In genomic region chr3:16868513-16868912, GRCh38 we compare ENCODE assay signal across 27 cellular contexts.
"Had no signal": no experiment of that assay in that cellular context is flagged by ENCODE, and none has a peak within 500 bp of the region (broad histone marks: within the 10 kb centered on the region; RNA-seq: fewer than 3 reads in every experiment).

No MANE protein-coding gene starts in this region.

- H3K27me3 ChIP-seq: colonic mucosa, esophagus squamous epithelium, gastroesophageal sphincter, heart left ventricle, hepatocyte, left lung had no signal

- ATAC-seq: effector memory CD8-positive, alpha-beta T cell; esophagus mucosa; gastroesophageal sphincter; heart left ventricle; left cardiac atrium; left lung; left ventricle myocardium superior; lower lobe of right lung; mucosa of descending colon had no signal

- H3K4me1 Mint-ChIP-seq: endodermal cell, mesothelial cell of epicardium had no signal

- H3K4me2 ChIP-seq: hepatocyte had no signal

- H3K4me1 ChIP-seq: colonic mucosa, esophagus squamous epithelium, gastroesophageal sphincter, left lung, lower lobe of right lung had no signal

- H2AFZ ChIP-seq: hepatocyte had no signal

- FAIRE-seq: endometrium had no signal

- H3K27me3 Mint-ChIP-seq: dendritic cell treated with granulocyte-macrophage colony-stimulating factor and Interleukin-4, amounts not matched to agents 40 ng/mL and 50 ng/mL, for 4 days had no signal

- H3K9me3 ChIP-seq: colonic mucosa, esophagus squamous epithelium, gastroesophageal sphincter, heart left ventricle, left lung, lower lobe of right lung, mucosa of descending colon had no signal

- H3K36me3 ChIP-seq: colonic mucosa, esophagus squamous epithelium, gastroesophageal sphincter, heart left ventricle, left lung, lower lobe of right lung had no signal

- H3K4me3 ChIP-seq: colonic mucosa, esophagus squamous epithelium, gastroesophageal sphincter, heart left ventricle, hepatocyte, left lung, lower lobe of right lung, mucosa of descending colon had no signal

- H3K4me3 Mint-ChIP-seq: dendritic cell treated with granulocyte-macrophage colony-stimulating factor and Interleukin-4, amounts not matched to agents 40 ng/mL and 50 ng/mL, for 4 days; effector memory CD8-positive, alpha-beta T cell; endodermal cell; immature natural killer cell; mesothelial cell of epicardium; naive B cell had no signal

- H3K9me3 Mint-ChIP-seq: dendritic cell treated with granulocyte-macrophage colony-stimulating factor and Interleukin-4, amounts not matched to agents 40 ng/mL and 50 ng/mL, for 4 days; effector memory CD8-positive, alpha-beta T cell; endodermal cell; mesothelial cell of epicardium had no signal

- H3K79me2 ChIP-seq: hepatocyte had no signal

- H3K27ac ChIP-seq: colonic mucosa, epithelial cell of prostate, esophagus squamous epithelium, gastroesophageal sphincter, heart left ventricle, hepatocyte, left lung, lower lobe of right lung had no signal

- DNase-seq: colonic mucosa; cortex of kidney; effector CD8-positive, alpha-beta T cell; effector memory CD8-positive, alpha-beta T cell; endodermal cell; erythroblast; esophagus squamous epithelium; foreskin fibroblast; foreskin melanocyte; heart left ventricle; hypothalamus; immature natural killer cell; islet precursor cell; left cardiac atrium; left lung; left ventricle myocardium superior; lower lobe of right lung; mesenchymal stem cell; mucosa of descending colon; naive B cell had no signal

- H3K27ac Mint-ChIP-seq: dendritic cell treated with granulocyte-macrophage colony-stimulating factor and Interleukin-4, amounts not matched to agents 40 ng/mL and 50 ng/mL, for 4 days; effector memory CD8-positive, alpha-beta T cell; endodermal cell; immature natural killer cell; mesothelial cell of epicardium; naive B cell had no signal

- H3K36me3 Mint-ChIP-seq: immature natural killer cell, mesothelial cell of epicardium, naive B cell had no signal
